1 cellular context compared by ENCODE assay signal in the genomic region with DNA sequence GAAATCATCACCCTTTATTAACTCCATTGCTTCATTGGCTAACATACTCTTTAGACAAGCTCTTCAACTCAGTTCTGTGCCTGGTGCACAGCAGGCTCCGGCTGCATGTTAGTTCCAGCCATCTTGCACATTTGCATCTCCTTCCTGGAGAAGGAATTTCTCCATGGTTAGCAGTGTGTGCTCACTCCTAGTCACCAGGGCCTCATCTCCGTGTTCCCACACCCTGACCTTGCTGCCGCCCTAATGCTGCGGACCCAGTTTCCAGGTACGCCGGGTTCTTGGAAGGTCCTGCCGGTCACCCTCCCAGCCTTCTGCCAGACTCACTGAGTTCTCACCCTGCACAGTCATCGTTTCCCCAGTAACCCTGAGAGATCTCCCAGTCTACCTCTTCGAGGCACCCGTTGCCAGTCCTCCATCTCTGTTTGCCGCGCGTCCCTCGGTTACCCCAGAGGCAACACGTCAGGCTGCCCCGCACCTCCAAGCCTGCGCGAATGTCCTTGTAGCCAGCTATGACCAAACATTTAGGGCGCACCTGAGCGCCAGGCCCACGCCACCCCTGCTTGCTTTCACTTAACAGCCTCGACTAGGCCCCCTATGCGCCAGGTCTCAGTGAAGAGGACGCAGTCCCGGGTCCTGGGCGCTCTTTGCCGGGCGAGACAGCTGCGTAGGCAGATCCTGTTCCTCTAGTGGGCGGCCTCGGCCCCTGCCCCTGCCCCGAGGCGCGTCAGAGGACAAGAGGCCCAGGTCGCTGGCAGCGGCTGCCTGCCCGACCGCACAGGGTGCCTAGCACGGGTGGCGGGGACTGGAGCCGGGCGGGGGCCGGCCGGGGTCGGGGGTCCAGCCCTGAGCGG.
TF ChIP-seq lines count a peak whose summit lies in the region.

No MANE protein-coding gene starts in this region.

TF ChIP-seq in HEK293, 187 proteins besides CTCF, POLR2A, EP300 and RAD21 (continued from another document and continues in another):
- TF ChIP-seq, protein P1, sequence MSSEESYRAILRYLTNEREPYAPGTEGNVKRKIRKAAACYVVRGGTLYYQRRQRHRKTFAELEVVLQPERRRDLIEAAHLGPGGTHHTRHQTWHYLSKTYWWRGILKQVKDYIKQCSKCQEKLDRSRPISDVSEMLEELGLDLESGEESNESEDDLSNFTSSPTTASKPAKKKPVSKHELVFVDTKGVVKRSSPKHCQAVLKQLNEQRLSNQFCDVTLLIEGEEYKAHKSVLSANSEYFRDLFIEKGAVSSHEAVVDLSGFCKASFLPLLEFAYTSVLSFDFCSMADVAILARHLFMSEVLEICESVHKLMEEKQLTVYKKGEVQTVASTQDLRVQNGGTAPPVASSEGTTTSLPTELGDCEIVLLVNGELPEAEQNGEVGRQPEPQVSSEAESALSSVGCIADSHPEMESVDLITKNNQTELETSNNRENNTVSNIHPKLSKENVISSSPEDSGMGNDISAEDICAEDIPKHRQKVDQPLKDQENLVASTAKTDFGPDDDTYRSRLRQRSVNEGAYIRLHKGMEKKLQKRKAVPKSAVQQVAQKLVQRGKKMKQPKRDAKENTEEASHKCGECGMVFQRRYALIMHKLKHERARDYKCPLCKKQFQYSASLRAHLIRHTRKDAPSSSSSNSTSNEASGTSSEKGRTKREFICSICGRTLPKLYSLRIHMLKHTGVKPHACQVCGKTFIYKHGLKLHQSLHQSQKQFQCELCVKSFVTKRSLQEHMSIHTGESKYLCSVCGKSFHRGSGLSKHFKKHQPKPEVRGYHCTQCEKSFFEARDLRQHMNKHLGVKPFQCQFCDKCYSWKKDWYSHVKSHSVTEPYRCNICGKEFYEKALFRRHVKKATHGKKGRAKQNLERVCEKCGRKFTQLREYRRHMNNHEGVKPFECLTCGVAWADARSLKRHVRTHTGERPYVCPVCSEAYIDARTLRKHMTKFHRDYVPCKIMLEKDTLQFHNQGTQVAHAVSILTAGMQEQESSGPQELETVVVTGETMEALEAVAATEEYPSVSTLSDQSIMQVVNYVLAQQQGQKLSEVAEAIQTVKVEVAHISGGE (tag by site-specific recombination; conservative IDR thresholded peaks at IDR 0.05; ENCODE audit: low read depth) = peak; percentile 70
- TF ChIP-seq ZNF747 (tag by site-specific recombination; IDR thresholded peaks at IDR 0.05) = no peak
- TF ChIP-seq ZNF223 (tag by site-specific recombination; IDR thresholded peaks at IDR 0.05) = peak; percentile 84
- TF ChIP-seq PATZ1 (tag by site-specific recombination; IDR thresholded peaks at IDR 0.05) = peak; percentile 80
- TF ChIP-seq ZBTB8A (tag by site-specific recombination; IDR thresholded peaks at IDR 0.05) = peak; percentile 90
- peak; percentile 53; the same call in 1 of the 2 replicates for TF ChIP-seq KLF16 (tag by site-specific recombination; IDR thresholded peaks at IDR 0.05)
- TF ChIP-seq, protein P2, sequence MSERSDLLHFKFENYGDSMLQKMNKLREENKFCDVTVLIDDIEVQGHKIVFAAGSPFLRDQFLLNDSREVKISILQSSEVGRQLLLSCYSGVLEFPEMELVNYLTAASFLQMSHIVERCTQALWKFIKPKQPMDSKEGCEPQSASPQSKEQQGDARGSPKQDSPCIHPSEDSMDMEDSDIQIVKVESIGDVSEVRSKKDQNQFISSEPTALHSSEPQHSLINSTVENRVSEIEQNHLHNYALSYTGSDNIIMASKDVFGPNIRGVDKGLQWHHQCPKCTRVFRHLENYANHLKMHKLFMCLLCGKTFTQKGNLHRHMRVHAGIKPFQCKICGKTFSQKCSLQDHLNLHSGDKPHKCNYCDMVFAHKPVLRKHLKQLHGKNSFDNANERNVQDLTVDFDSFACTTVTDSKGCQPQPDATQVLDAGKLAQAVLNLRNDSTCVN (tag by site-specific recombination; optimal IDR thresholded peaks at IDR 0.05) = peak; percentile 66
- no peak for TF ChIP-seq ZBTB44 (tag by site-specific recombination; IDR thresholded peaks at IDR 0.05)
- TF ChIP-seq ZNF19 (tag by site-specific recombination; IDR thresholded peaks at IDR 0.05; ENCODE audit: low read depth) = no peak
- TF ChIP-seq EGR2 (tag by site-specific recombination; IDR thresholded peaks at IDR 0.05; ENCODE audit: low read depth) = peak; percentile 85
- 0 out of 2 replicates have a peak, but pooled peaks have one; percentile 20 for TF ChIP-seq ZNF843 (tag by site-specific recombination; IDR thresholded peaks at IDR 0.05)
- TF ChIP-seq ZNF157 (tag by site-specific recombination; IDR thresholded peaks at IDR 0.05) = no peak
- peak; percentile 30; the same call in 1 of the 2 replicates for TF ChIP-seq KLF1 (tag by site-specific recombination; IDR thresholded peaks at IDR 0.05)
- peak; percentile 85 for TF ChIP-seq ZNF501 (tag by site-specific recombination; IDR thresholded peaks at IDR 0.05)
- 0 out of 2 replicates have a peak, but pooled peaks have one; percentile 58 for TF ChIP-seq ZNF2 (tag by site-specific recombination; IDR thresholded peaks at IDR 0.05)
- TF ChIP-seq ZNF830 (tag by site-specific recombination; IDR thresholded peaks at IDR 0.05; ENCODE audit: low read depth) = no peak
- TF ChIP-seq ZNF561 (tag by site-specific recombination; IDR thresholded peaks at IDR 0.05; ENCODE audit: borderline replicate concordance) = 0 out of 2 replicates have a peak, but pooled peaks have one; percentile 35
- no peak for TF ChIP-seq ZNF664 (tag by site-specific recombination; IDR thresholded peaks at IDR 0.05)
- peak; percentile 73 for TF ChIP-seq ZSCAN30 (tag by site-specific recombination; IDR thresholded peaks at IDR 0.05)
- peak; percentile 90 for TF ChIP-seq ZNF600 (tag by site-specific recombination; IDR thresholded peaks at IDR 0.05)
- 0 out of 2 replicates have a peak, but pooled peaks have one; percentile 48 for TF ChIP-seq ZEB2 (tag by site-specific recombination; IDR thresholded peaks at IDR 0.05)
- TF ChIP-seq ZXDB (tag by site-specific recombination; IDR thresholded peaks at IDR 0.05) = peak; percentile 90; the same call in 1 of the 2 replicates
- TF ChIP-seq, protein P3, sequence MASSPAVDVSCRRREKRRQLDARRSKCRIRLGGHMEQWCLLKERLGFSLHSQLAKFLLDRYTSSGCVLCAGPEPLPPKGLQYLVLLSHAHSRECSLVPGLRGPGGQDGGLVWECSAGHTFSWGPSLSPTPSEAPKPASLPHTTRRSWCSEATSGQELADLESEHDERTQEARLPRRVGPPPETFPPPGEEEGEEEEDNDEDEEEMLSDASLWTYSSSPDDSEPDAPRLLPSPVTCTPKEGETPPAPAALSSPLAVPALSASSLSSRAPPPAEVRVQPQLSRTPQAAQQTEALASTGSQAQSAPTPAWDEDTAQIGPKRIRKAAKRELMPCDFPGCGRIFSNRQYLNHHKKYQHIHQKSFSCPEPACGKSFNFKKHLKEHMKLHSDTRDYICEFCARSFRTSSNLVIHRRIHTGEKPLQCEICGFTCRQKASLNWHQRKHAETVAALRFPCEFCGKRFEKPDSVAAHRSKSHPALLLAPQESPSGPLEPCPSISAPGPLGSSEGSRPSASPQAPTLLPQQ (tag by site-specific recombination; IDR thresholded peaks at IDR 0.05) = peak; percentile 31; the same call in 1 of the 2 replicates
- peak; percentile 59; the same call in 1 of the 2 replicates for TF ChIP-seq ZNF792 (tag by site-specific recombination; IDR thresholded peaks at IDR 0.05)
- peak; percentile 95 for TF ChIP-seq ZFHX2 (tag by site-specific recombination; conservative IDR thresholded peaks at IDR 0.05)
- peak; percentile 71; the same call in 1 of the 2 replicates for TF ChIP-seq ZNF391 (tag by site-specific recombination; IDR thresholded peaks at IDR 0.05; ENCODE audit: borderline replicate concordance, low read depth)
- no peak for TF ChIP-seq ZNF16 (tag by site-specific recombination; IDR thresholded peaks at IDR 0.05; ENCODE audit: low read depth)
- TF ChIP-seq ZBTB20 (tag by site-specific recombination; IDR thresholded peaks at IDR 0.05) = peak; percentile 95
- TF ChIP-seq GLIS2 (tag by site-specific recombination; IDR thresholded peaks at IDR 0.05) = peak; percentile 63
- no peak for TF ChIP-seq FEZF1 (tag by site-specific recombination; IDR thresholded peaks at IDR 0.05)
- TF ChIP-seq SCRT2 (tag by site-specific recombination; IDR thresholded peaks at IDR 0.05) = 0 out of 2 replicates have a peak, but pooled peaks have one; percentile 46
- TF ChIP-seq ZFP37 (tag by site-specific recombination; IDR thresholded peaks at IDR 0.05) = peak; percentile 63; the same call in 1 of the 2 replicates
- 0 out of 2 replicates have a peak, but pooled peaks have one; percentile 4 for TF ChIP-seq ZNF121 (tag by site-specific recombination; IDR thresholded peaks at IDR 0.05)
- no peak for TF ChIP-seq ZNF677 (tag by site-specific recombination; IDR thresholded peaks at IDR 0.05)
- no peak for TF ChIP-seq ZNF473 (tag by site-specific recombination; IDR thresholded peaks at IDR 0.05)
- peak; percentile 86 for TF ChIP-seq ZBTB17 (tag by site-specific recombination; IDR thresholded peaks at IDR 0.05)
- 0 out of 2 replicates have a peak, but pooled peaks have one; percentile 34 for TF ChIP-seq PRDM2 (tag by site-specific recombination; IDR thresholded peaks at IDR 0.05; ENCODE audit: borderline replicate concordance)
- peak; percentile 43; the same call in 1 of the 2 replicates for TF ChIP-seq YY2 (tag by site-specific recombination; IDR thresholded peaks at IDR 0.05)
- 0 out of 2 replicates have a peak, but pooled peaks have one; percentile 9 for TF ChIP-seq ZNF629 (tag by site-specific recombination; IDR thresholded peaks at IDR 0.05)
- TF ChIP-seq KLF8 (tag by site-specific recombination; IDR thresholded peaks at IDR 0.05) = peak; percentile 46; the same call in 1 of the 2 replicates
- TF ChIP-seq HOXC10 (CRISPR knock-in tag; IDR thresholded peaks at IDR 0.05) = 0 out of 2 replicates have a peak, but pooled peaks have one; percentile 66
- TF ChIP-seq BCL11A (tag by site-specific recombination; IDR thresholded peaks at IDR 0.05; ENCODE audit: low read depth) = peak; percentile 84; the same call in 1 of the 2 replicates
- TF ChIP-seq ZNF140 (tag by site-specific recombination; IDR thresholded peaks at IDR 0.05) = no peak
- no peak for TF ChIP-seq ZNF785 (tag by site-specific recombination; IDR thresholded peaks at IDR 0.05)
